24 cellular contexts compared by ENCODE assay signal in the genomic region with DNA sequence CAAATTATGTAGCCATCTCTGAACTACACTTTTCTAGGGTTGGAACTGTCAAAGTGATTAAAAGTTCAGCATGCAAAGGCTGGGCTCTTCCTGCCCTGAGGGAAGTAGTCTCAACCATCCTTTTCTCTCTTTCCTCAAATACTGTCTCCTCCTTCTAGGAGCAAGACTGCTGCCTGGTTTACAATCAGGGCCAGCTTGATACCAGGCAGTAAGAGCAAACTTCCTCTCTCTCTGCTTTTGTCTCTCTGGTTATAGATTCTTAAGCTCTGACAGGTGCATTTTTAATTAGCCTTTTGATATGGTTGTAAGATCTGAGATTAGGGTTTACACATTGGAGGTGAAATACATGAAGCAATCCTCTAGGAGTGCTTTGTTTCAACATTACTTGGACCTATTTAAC.
DNase-seq lines count a peak whose midpoint lies in the region; FAIRE-seq and TF ChIP-seq lines count a peak whose summit lies in the region.
"Had no signal": no experiment of that assay in that cellular context is flagged by ENCODE, and none has a peak within 500 bp of the region (broad histone marks: within the 10 kb centered on the region; RNA-seq: fewer than 3 reads in every experiment).

No MANE protein-coding gene starts in this region.

- H3K9ac ChIP-seq in H9 (ENCODE audit: extremely low read depth, insufficient read length, low read length) (no peak overlapping the region), colonic mucosa (ENCODE audit: low read depth in 2 of 2, low read length in 2 of 2) (no peak overlapping the region)
- H3K9ac ChIP-seq: BLaER1 treated with 17β-estradiol and CSF1 and Interleukin-3, amounts not matched to agents 10 nM and 100 nM had no signal

- no peak overlapping the region for H3K18ac ChIP-seq in H9 (ENCODE audit: insufficient read length, low read depth, low read length)

- no peak overlapping the region for H2BK120ac ChIP-seq in H9 (ENCODE audit: low read depth, low read length, poor library complexity, severe bottlenecking)

- no peak overlapping the region for H2AFZ ChIP-seq in H9 (ENCODE audit: low read length)

- H2BK20ac ChIP-seq in H9 (ENCODE audit: low read depth, low read length, poor library complexity, severe bottlenecking): no peak overlapping the region

- peaks cover 0 to 3% (median 0%) of the 10 kb centered on the region in 3 experiments; a peak in 2 of 7 replicates for H3K36me3 Mint-ChIP-seq in H9 (ENCODE audit: insufficient read depth in 1 of 3, low read depth in 3 of 3)
- H3K36me3 Mint-ChIP-seq: CD14-positive monocyte; CD8-positive, alpha-beta memory T cell had no signal

- H3K4me3 Mint-ChIP-seq in H9: no peak overlapping the region
- H3K4me3 Mint-ChIP-seq: CD14-positive monocyte; CD4-positive, alpha-beta T cell; CD8-positive, alpha-beta memory T cell had no signal

- H3T11ph ChIP-seq in H9 (ENCODE audit: low read length): no peak overlapping the region

- no peak overlapping the region for H3K27ac Mint-ChIP-seq in H9
- H3K27ac Mint-ChIP-seq: CD14-positive monocyte; CD4-positive, alpha-beta T cell; CD8-positive, alpha-beta memory T cell had no signal

- TF ChIP-seq POLR2A in uterus (IDR thresholded peaks at IDR 0.05): no peak

- no peak overlapping the region for H3K4me2 ChIP-seq in H9 (ENCODE audit: insufficient read depth, insufficient read length, low read length)
- H3K4me2 ChIP-seq: A549; BLaER1 treated with 17β-estradiol and CSF1 and Interleukin-3, amounts not matched to agents 10 nM and 100 nM had no signal

- H3K9me3 Mint-ChIP-seq in H9: peaks cover 3 to 11% of the 10 kb centered on the region in 2 experiments; a peak in 4 of 5 replicates
- H3K9me3 Mint-ChIP-seq: CD4-positive, alpha-beta T cell had no signal

- no peak overlapping the region for H4K91ac ChIP-seq in H9 (ENCODE audit: insufficient read length, low read depth, low read length)

- no peak overlapping the region for H2BK5ac ChIP-seq in H9 (ENCODE audit: insufficient read length, low read length)

- H3K36me3 ChIP-seq in colonic mucosa: no peaks in the 10 kb centered on the region
- no peaks in the 10 kb centered on the region for H3K36me3 ChIP-seq in small intestine (ENCODE audit: control insufficient read depth in 2 of 2, insufficient read depth in 2 of 2, low read length in 2 of 2)
- no peaks in the 10 kb centered on the region for H3K36me3 ChIP-seq in uterus
- H3K36me3 ChIP-seq: BE2C; BLaER1 treated with 17β-estradiol and CSF1 and Interleukin-3, amounts not matched to agents 10 nM and 100 nM had no signal

- FAIRE-seq in small intestine (lab: Jason Lieb, UNC) (no peak), HTR-8/SVneo (lab: Jason Lieb, UNC) (no peak)
- FAIRE-seq: A549, D721Med, GM12891, GM18507 had no signal

- H3K4me1 Mint-ChIP-seq in H9: no peaks in the 10 kb centered on the region
- H3K4me1 Mint-ChIP-seq: CD14-positive monocyte; CD8-positive, alpha-beta memory T cell had no signal

- no peak overlapping the region for H4K8ac ChIP-seq in H9 (replicated peaks; ENCODE audit: insufficient read length, low read depth, low read length)

- H3K23ac ChIP-seq in H9 (ENCODE audit: insufficient read length, low read depth, low read length): no peak overlapping the region

- H3K27ac ChIP-seq in H9 (ENCODE audit: insufficient read length, low read depth, low read length) (no peak overlapping the region), colonic mucosa (peak overlapping the region; percentile 44), small intestine (ENCODE audit: low read depth in 1 of 2, low read length in 1 of 2) (no peak overlapping the region), uterus (no peak overlapping the region)
- H3K27ac ChIP-seq: A549; BLaER1 treated with 17β-estradiol and CSF1 and Interleukin-3, amounts not matched to agents 10 nM and 100 nM had no signal

- H3K4me3 ChIP-seq in colonic mucosa: no peak overlapping the region
- H3K4me3 ChIP-seq in small intestine (ENCODE audit: low read depth in 1 of 2, low read length in 2 of 2): no peak overlapping the region
- no peak overlapping the region for H3K4me3 ChIP-seq in uterus
- H3K4me3 ChIP-seq: A549; BLaER1 treated with 17β-estradiol and CSF1 and Interleukin-3, amounts not matched to agents 10 nM and 100 nM had no signal

- no peaks in the 10 kb centered on the region for H3K79me1 ChIP-seq in H9 (ENCODE audit: insufficient read depth, low read depth, low read length, poor library complexity, severe bottlenecking)

- no peak overlapping the region for H2AK5ac ChIP-seq in H9 (ENCODE audit: insufficient read length, low read length)

- H3K4ac ChIP-seq in H9 (ENCODE audit: low read depth, low read length): no peak overlapping the region

- H3K4me1 ChIP-seq in H9 (ENCODE audit: insufficient read depth, low read length): no peaks in the 10 kb centered on the region
- H3K4me1 ChIP-seq in colonic mucosa: peaks cover 16% of the 10 kb centered on the region
- H3K4me1 ChIP-seq in small intestine (ENCODE audit: control insufficient read depth in 2 of 2, insufficient read depth in 1 of 2, low read depth in 1 of 2, low read length in 1 of 2): peaks cover 0 to 4% of the 10 kb centered on the region in 2 donors
- no peaks in the 10 kb centered on the region for H3K4me1 ChIP-seq in uterus
- H3K4me1 ChIP-seq: A549; BE2C; BLaER1 treated with 17β-estradiol and CSF1 and Interleukin-3, amounts not matched to agents 10 nM and 100 nM had no signal

- H3K27me3 Mint-ChIP-seq in H9 (ENCODE audit: low read depth): no peaks in the 10 kb centered on the region
- H3K27me3 Mint-ChIP-seq: CD4-positive, alpha-beta T cell; CD8-positive, alpha-beta memory T cell had no signal

- no peaks in the 10 kb centered on the region for H3K79me2 ChIP-seq in H9 (ENCODE audit: insufficient read depth, low read length)

- no peak overlapping the region for H2BK15ac ChIP-seq in H9 (ENCODE audit: low read depth, low read length)

- no peak overlapping the region for H4K5ac ChIP-seq in H9 (ENCODE audit: insufficient read length, low read depth, low read length)

- no peaks in the 10 kb centered on the region for H3K23me2 ChIP-seq in H9 (ENCODE audit: insufficient read length, low read depth, low read length, poor library complexity, severe bottlenecking)

- H3K14ac ChIP-seq in H9 (ENCODE audit: insufficient read depth, low read length): peak overlapping the region; percentile 42; the same call in 1 of the 2 replicates

- H3K27me3 ChIP-seq in H9 (ENCODE audit: insufficient read depth, low read length): no peaks in the 10 kb centered on the region
- H3K27me3 ChIP-seq in colonic mucosa: no peaks in the 10 kb centered on the region
- H3K27me3 ChIP-seq in small intestine (ENCODE audit: control insufficient read depth in 2 of 2, insufficient read depth in 2 of 2, low read length in 2 of 2): no peaks in the 10 kb centered on the region
- no peaks in the 10 kb centered on the region for H3K27me3 ChIP-seq in uterus
- H3K27me3 ChIP-seq: BE2C; BLaER1 treated with 17β-estradiol and CSF1 and Interleukin-3, amounts not matched to agents 10 nM and 100 nM had no signal

- no peaks in the 10 kb centered on the region for H3K9me3 ChIP-seq in H9 (ENCODE audit: control insufficient read depth, low read depth, low read length)
- H3K9me3 ChIP-seq in colonic mucosa: no peaks in the 10 kb centered on the region
- H3K9me3 ChIP-seq in small intestine (ENCODE audit: control insufficient read depth, low read depth): no peaks in the 10 kb centered on the region
- no peaks in the 10 kb centered on the region for H3K9me3 ChIP-seq in uterus
- H3K9me3 ChIP-seq: A549, BE2C had no signal

- no peak overlapping the region for H3K56ac ChIP-seq in H9 (ENCODE audit: insufficient read length, low read depth, low read length)

- intact Hi-C loops in colonic mucosa (cut with DNase I) (no loop called here), uterus (cut with DNase I; ENCODE audit: low total_unique reads) (no loop called here)

- DNase-seq in H9: no peak
- peak; percentile 24 for DNase-seq in colonic mucosa
- peak; percentile 59 for DNase-seq in small intestine
- no peak for DNase-seq in uterus
- no peak for DNase-seq in HTR-8/SVneo (ENCODE audit: insufficient read length, low spot score)
- no peak for DNase-seq in retina
- DNase-seq: 8988T; ACHN; AML-193; BE2C; CD4-positive, alpha-beta T cell; CD8-positive, alpha-beta memory T cell; DMS 273 treated with DMSO at 0.1 percent for 48 hours; DMS79; EL; GF-D8; GOT3; HCEC 1CT had no signal

- no peak overlapping the region for H2BK12ac ChIP-seq in H9 (ENCODE audit: insufficient read length, low read depth, low read length)

- H4K20me1 ChIP-seq in H9 (ENCODE audit: control insufficient read depth, insufficient read depth, insufficient read length): no peaks in the 10 kb centered on the region
- H4K20me1 ChIP-seq: BLaER1 treated with 17β-estradiol and CSF1 and Interleukin-3, amounts not matched to agents 10 nM and 100 nM had no signal

- no peak for TF ChIP-seq CTCF in H9 (conservative IDR thresholded peaks at IDR 0.05)
- no peak for TF ChIP-seq CTCF in colonic mucosa (IDR thresholded peaks at IDR 0.05)
- TF ChIP-seq CTCF in uterus (IDR thresholded peaks at IDR 0.05): no peak

Comparison
In these comparisons a context has a peak if more than half of its experiments do, and no peak if none do; other contexts are left out.
1. DNase-seq: peak in colonic mucosa (single experiment) and small intestine (single experiment); none in H9 (single experiment), uterus (0 of 2), HTR-8/SVneo (single experiment) and retina (single experiment).